In the genomic region with DNA sequence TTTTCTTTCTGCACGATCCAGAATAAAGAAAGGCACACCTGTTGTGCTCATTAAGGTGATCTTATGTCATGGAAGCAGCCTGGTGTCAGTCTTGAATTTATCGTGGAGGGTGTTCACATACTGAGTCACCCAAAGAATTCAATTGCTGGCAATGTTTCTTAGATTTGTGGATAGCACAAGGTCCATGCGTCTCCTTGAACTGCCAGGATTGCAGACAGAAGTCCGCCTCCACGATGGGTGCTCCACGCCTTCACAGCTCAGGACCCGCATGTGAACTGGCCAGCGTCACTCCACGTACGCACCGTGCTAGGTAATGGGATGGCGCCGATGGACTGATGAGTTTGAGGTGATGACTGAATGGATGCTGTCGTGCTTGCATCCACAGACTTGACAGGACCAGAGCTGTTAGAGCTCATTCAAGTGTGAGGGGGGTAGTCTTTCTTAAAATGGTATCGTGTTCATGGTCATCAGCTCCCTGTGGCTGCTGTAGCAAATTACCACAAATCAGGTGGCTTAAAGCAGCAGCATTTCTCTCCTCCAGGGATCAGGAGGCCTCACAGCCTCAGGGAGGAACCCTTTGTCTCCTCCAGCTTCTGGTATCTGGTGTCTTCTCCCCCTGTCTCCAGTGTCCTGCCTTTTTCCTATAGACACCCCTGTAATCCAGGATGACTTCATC, we compare ENCODE assay signal across 9 cellular contexts.
DNase-seq lines count a peak whose midpoint lies in the region; ATAC-seq and TF ChIP-seq lines count a peak whose summit lies in the region.
"Had no signal": no experiment of that assay in that cellular context is flagged by ENCODE, and none has a peak within 500 bp of the region (broad histone marks: within the 10 kb centered on the region; RNA-seq: fewer than 3 reads in every experiment).

No MANE protein-coding gene starts in this region.

- ATAC-seq in effector memory CD8-positive, alpha-beta T cell (replicated peaks) = no peak
- no peak for ATAC-seq in HG03354 (IDR thresholded peaks at IDR 0.05; ENCODE audit: poor library complexity, severe bottlenecking, unreplicated experiment)

- intact Hi-C loops in activated naive CD4-positive, alpha-beta T cell treated with anti-CD3 and anti-CD28 coated beads for 36 hours (cut with micrococcal nuclease) = loop anchor here (5.0 to 10.0 kb wide), 2 partner anchors 299 to 1477 kb away; no protein-coding TSS in a partner anchor

- H3K9me3 ChIP-seq in neural progenitor cell (ENCODE audit: low read depth) = no peaks in the 10 kb centered on the region

- no peaks in the 10 kb centered on the region for H3K79me2 ChIP-seq in neural progenitor cell (ENCODE audit: low read depth)

- no peaks in the 10 kb centered on the region for H3K27me3 ChIP-seq in neural progenitor cell

- peaks cover 11 to 34% of the 10 kb centered on the region in 2 donors for H3K4me1 Mint-ChIP-seq in effector memory CD8-positive, alpha-beta T cell (ENCODE audit: low read depth in 2 of 2)
- peaks cover 9% of the 10 kb centered on the region for H3K4me1 Mint-ChIP-seq in neural progenitor cell
- H3K4me1 Mint-ChIP-seq in activated naive CD4-positive, alpha-beta T cell treated with anti-CD3 and anti-CD28 coated beads for 36 hours (ENCODE audit: low read depth) = peaks cover 1% of the 10 kb centered on the region

- H3K9me3 Mint-ChIP-seq in effector memory CD8-positive, alpha-beta T cell = no peaks in the 10 kb centered on the region
- no peaks in the 10 kb centered on the region for H3K9me3 Mint-ChIP-seq in neural progenitor cell
- no peaks in the 10 kb centered on the region for H3K9me3 Mint-ChIP-seq in activated naive CD4-positive, alpha-beta T cell treated with anti-CD3 and anti-CD28 coated beads for 36 hours

- no peak overlapping the region for H3K4me3 ChIP-seq in neural progenitor cell

- H3K4me2 ChIP-seq in neural progenitor cell = no peak overlapping the region

- H3K4me3 Mint-ChIP-seq in effector memory CD8-positive, alpha-beta T cell = peak overlapping the region in 1 of 2 donors; percentile 75
- no peak overlapping the region for H3K4me3 Mint-ChIP-seq in neural progenitor cell
- H3K4me3 Mint-ChIP-seq in activated naive CD4-positive, alpha-beta T cell treated with anti-CD3 and anti-CD28 coated beads for 36 hours = no peak overlapping the region

- no peaks in the 10 kb centered on the region for H3K36me3 ChIP-seq in neural progenitor cell

- H3K27me3 Mint-ChIP-seq in effector memory CD8-positive, alpha-beta T cell = no peaks in the 10 kb centered on the region
- peaks cover 7% of the 10 kb centered on the region for H3K27me3 Mint-ChIP-seq in neural progenitor cell (ENCODE audit: insufficient read depth, low read depth)
- no peaks in the 10 kb centered on the region for H3K27me3 Mint-ChIP-seq in activated naive CD4-positive, alpha-beta T cell treated with anti-CD3 and anti-CD28 coated beads for 36 hours (ENCODE audit: low read depth)

- H3K4me1 ChIP-seq in neural progenitor cell = no peaks in the 10 kb centered on the region

- peaks cover 20% of the 10 kb centered on the region for H3K36me3 Mint-ChIP-seq in effector memory CD8-positive, alpha-beta T cell (ENCODE audit: insufficient read depth)
- peaks cover 20% of the 10 kb centered on the region for H3K36me3 Mint-ChIP-seq in neural progenitor cell
- peaks cover 17% of the 10 kb centered on the region for H3K36me3 Mint-ChIP-seq in activated naive CD4-positive, alpha-beta T cell treated with anti-CD3 and anti-CD28 coated beads for 36 hours (ENCODE audit: low read depth)

- H3K27ac Mint-ChIP-seq in effector memory CD8-positive, alpha-beta T cell = peak overlapping the region; percentile 56 to 93
- peak overlapping the region; percentile 31 for H3K27ac Mint-ChIP-seq in neural progenitor cell
- no peak overlapping the region for H3K27ac Mint-ChIP-seq in activated naive CD4-positive, alpha-beta T cell treated with anti-CD3 and anti-CD28 coated beads for 36 hours

- CTCF ChIA-PET in activated naive CD4-positive, alpha-beta T cell treated with anti-CD3 and anti-CD28 coated beads for 36 hours (lab: Charles Lee) = interaction anchor here (0.6 to 5.2 kb wide), 4 partner anchors 10 to 132 kb away, joined by 3 to 29 read pairs (median 4); no protein-coding TSS in a partner anchor

- H3K27ac ChIP-seq in 22Rv1 (0 out of 2 replicates have a peak overlapping the region, but pooled peaks have one; percentile 22), neural progenitor cell (no peak overlapping the region)

- DNase-seq in HCEC 1CT = peak; percentile 44
- no peak for DNase-seq in effector memory CD8-positive, alpha-beta T cell
- no peak for DNase-seq in neural progenitor cell (ENCODE audit: low spot score)
- no peak for DNase-seq in amygdala (lab: John Stamatoyannopoulos, UW)
- no peak for DNase-seq in DMS 273 (lab: John Stamatoyannopoulos, UW; ENCODE audit: unreplicated experiment)
- DNase-seq in activated naive CD4-positive, alpha-beta T cell treated with anti-CD3 and anti-CD28 coated beads for 36 hours = no peak
- DNase-seq: NCI-H524 had no signal

- no peak overlapping the region for H2AFZ ChIP-seq in neural progenitor cell (replicated peaks)

- H4K20me1 ChIP-seq in neural progenitor cell (ENCODE audit: low read depth) = no peaks in the 10 kb centered on the region

- H3F3A ChIP-seq in neural progenitor cell (ENCODE audit: low read depth) = no peaks in the 10 kb centered on the region

- no peak overlapping the region for H3K9ac ChIP-seq in neural progenitor cell

- no peak for TF ChIP-seq CTCF in 22Rv1 (IDR thresholded peaks at IDR 0.05)
- no peak for TF ChIP-seq CTCF in neural progenitor cell (IDR thresholded peaks at IDR 0.05)
